ENCODE assay signal across 1 cellular context in genomic region chr20:4151991-4152695, GRCh38.
TF ChIP-seq lines count a peak whose summit lies in the region.

No MANE protein-coding gene starts in this region.

TF ChIP-seq in IMR-90, 13 proteins besides CTCF, POLR2A, EP300 and RAD21 (continued from another document):
- TF ChIP-seq FOS (IDR thresholded peaks at IDR 0.05; ENCODE audit: low read depth, low read length) (no peak), CHD1 (IDR thresholded peaks at IDR 0.05; ENCODE audit: low read depth, low read length) (no peak), BHLHE40 (IDR thresholded peaks at IDR 0.05; ENCODE audit: low read depth, low read length) (no peak), NFE2L2 (IDR thresholded peaks at IDR 0.05; ENCODE audit: low read depth, low read length) (no peak), RCOR1 (IDR thresholded peaks at IDR 0.05; ENCODE audit: insufficient replicate concordance, low read length) (no peak), RFX5 (IDR thresholded peaks at IDR 0.05; ENCODE audit: low read depth, low read length) (no peak), MAFK (IDR thresholded peaks at IDR 0.05; ENCODE audit: low read depth, low read length) (no peak)
TF ChIP-seq in IMR-90: peak in this region for 0.
